ENCODE assay signal across 15 cellular contexts in the genomic region with DNA sequence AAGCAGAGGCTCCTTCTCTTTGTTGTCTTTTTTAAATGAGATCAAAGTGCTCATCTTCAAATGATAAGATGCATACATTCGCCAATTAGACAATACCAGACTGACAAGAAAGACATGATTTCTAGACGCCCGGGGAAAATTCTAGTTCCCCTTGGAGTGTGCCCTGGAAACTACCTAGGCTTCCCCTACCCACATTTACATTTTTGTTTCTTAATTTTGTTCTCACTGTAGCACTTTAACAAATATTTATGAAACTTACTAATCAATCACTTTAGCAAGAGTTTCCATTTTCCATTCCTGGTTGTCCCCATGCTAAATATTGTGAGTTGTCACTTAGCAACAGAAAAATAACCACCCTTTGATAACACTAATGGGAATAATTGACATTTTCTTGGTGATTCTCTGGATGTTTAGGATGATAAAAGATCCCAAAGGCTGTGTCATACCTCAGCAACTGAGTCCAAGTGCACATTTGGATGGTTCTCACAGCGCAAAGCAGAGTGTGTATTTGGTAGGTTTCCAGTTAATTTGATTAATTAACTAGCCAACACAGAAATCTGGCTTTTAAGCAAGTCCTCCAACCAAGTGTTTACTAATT.
"Had no signal": no experiment of that assay in that cellular context is flagged by ENCODE, and none has a peak within 500 bp of the region (broad histone marks: within the 10 kb centered on the region; RNA-seq: fewer than 3 reads in every experiment).

No MANE protein-coding gene starts in this region.

- FAIRE-seq: frontal cortex had no signal

- H3K4me3 ChIP-seq: heart left ventricle, transverse colon had no signal

- H3K4me1 ChIP-seq: transverse colon had no signal

- H3K27me3 ChIP-seq: heart left ventricle, neutrophil, transverse colon had no signal

- H3K9me3 ChIP-seq: heart left ventricle, neutrophil, transverse colon had no signal

- DNase-seq: activated CD4-positive, CD25-positive, alpha-beta regulatory T cell treated with anti-CD3 and anti-CD28 coated beads, Interleukin-2, amount 50 U/mL, for 72 hours; activated naive CD8-positive, alpha-beta T cell treated with anti-CD3 and anti-CD28 coated beads, Interleukin-2, amount 10 ng/mL, durations not matched to agents 7 days and 5 days; anterior cingulate cortex; heart left ventricle; immature natural killer cell; naive B cell; retina; stimulated activated CD4-positive, alpha-beta T cell treated with anti-CD3 and anti-CD28 coated beads, Interleukin-2, amount 100 ng/mL, for 48 hours; transverse colon had no signal

- ATAC-seq: heart left ventricle; left cardiac atrium; stimulated activated memory B cell treated with anti-CD40 and anti-IgM and Interleukin-4, amounts not matched to agents 10 μg/mL and 1 μg/mL and 100 μg/mL, for 72 hours had no signal

- H3K36me3 ChIP-seq: heart left ventricle, neutrophil, transverse colon had no signal

- H3K4me3 Mint-ChIP-seq: activated naive CD8-positive, alpha-beta T cell treated with anti-CD3 and anti-CD28 coated beads, Interleukin-2, amount 10 ng/mL, durations not matched to agents 7 days and 5 days; activated T-helper 1 cell treated with anti-CD3 and anti-CD28 coated beads, Interleukin-12 subunit alpha, Interleukin-12 subunit beta, Interleukin-2, Interleukin-4 antibody, amounts not matched to agents 30 ng/mL and 10 ng/mL and 1 ng/mL, durations not matched to agents 14 hours and 24 hours and 36 hours; immature natural killer cell; naive B cell; stimulated activated memory B cell treated with anti-CD40 and anti-IgM and Interleukin-4, amounts not matched to agents 10 μg/mL and 1 μg/mL and 100 μg/mL, for 72 hours had no signal

- H3K27ac Mint-ChIP-seq: activated naive CD8-positive, alpha-beta T cell treated with anti-CD3 and anti-CD28 coated beads, Interleukin-2, amount 10 ng/mL, durations not matched to agents 7 days and 5 days; activated T-helper 1 cell treated with anti-CD3 and anti-CD28 coated beads, Interleukin-12 subunit alpha, Interleukin-12 subunit beta, Interleukin-2, Interleukin-4 antibody, amounts not matched to agents 30 ng/mL and 10 ng/mL and 1 ng/mL, durations not matched to agents 14 hours and 24 hours and 36 hours; immature natural killer cell; stimulated activated memory B cell treated with anti-CD40 and anti-IgM and Interleukin-4, amounts not matched to agents 10 μg/mL and 1 μg/mL and 100 μg/mL, for 72 hours had no signal

- H3K36me3 Mint-ChIP-seq: activated naive CD8-positive, alpha-beta T cell treated with anti-CD3 and anti-CD28 coated beads, Interleukin-2, amount 10 ng/mL, durations not matched to agents 7 days and 5 days; naive B cell; stimulated activated memory B cell treated with anti-CD40 and anti-IgM and Interleukin-4, amounts not matched to agents 10 μg/mL and 1 μg/mL and 100 μg/mL, for 72 hours had no signal

- H3K27ac ChIP-seq: epithelial cell of prostate, heart left ventricle, neutrophil, transverse colon had no signal

- H3K9me3 Mint-ChIP-seq: activated naive CD8-positive, alpha-beta T cell treated with anti-CD3 and anti-CD28 coated beads, Interleukin-2, amount 10 ng/mL, durations not matched to agents 7 days and 5 days; activated T-helper 1 cell treated with anti-CD3 and anti-CD28 coated beads, Interleukin-12 subunit alpha, Interleukin-12 subunit beta, Interleukin-2, Interleukin-4 antibody, amounts not matched to agents 30 ng/mL and 10 ng/mL and 1 ng/mL, durations not matched to agents 14 hours and 24 hours and 36 hours; immature natural killer cell; stimulated activated memory B cell treated with anti-CD40 and anti-IgM and Interleukin-4, amounts not matched to agents 10 μg/mL and 1 μg/mL and 100 μg/mL, for 72 hours had no signal

- H3K4me1 Mint-ChIP-seq: activated naive CD8-positive, alpha-beta T cell treated with anti-CD3 and anti-CD28 coated beads, Interleukin-2, amount 10 ng/mL, durations not matched to agents 7 days and 5 days; immature natural killer cell; naive B cell; stimulated activated memory B cell treated with anti-CD40 and anti-IgM and Interleukin-4, amounts not matched to agents 10 μg/mL and 1 μg/mL and 100 μg/mL, for 72 hours had no signal
